Comparison of ENCODE assay signal across 19 cellular contexts in genomic region chr3:169268942-169269460, GRCh38.
DNase-seq lines count a peak whose midpoint lies in the region; ATAC-seq, FAIRE-seq and TF ChIP-seq lines count a peak whose summit lies in the region.
"Had no signal": no experiment of that assay in that cellular context is flagged by ENCODE, and none has a peak within 500 bp of the region (broad histone marks: within the 10 kb centered on the region; RNA-seq: fewer than 3 reads in every experiment).

No MANE protein-coding gene starts in this region.

- WGBS in smooth muscle cell (ENCODE audit: low lambda C conversion rate) = 62% methylated on average over 5 of the region's 5 CpGs

- CTCF ChIA-PET in RWPE1 (lab: Yijun Ruan, JAX) = no interaction called here

- TF ChIP-seq CTCF in smooth muscle cell (IDR thresholded peaks at IDR 0.05; ENCODE audit: borderline replicate concordance, insufficient read depth, poor library complexity, severe bottlenecking) (no peak), RWPE1 (conservative IDR thresholded peaks at IDR 0.05; ENCODE audit: low read depth) (no peak)

- no peaks in the 10 kb centered on the region for H3K27me3 ChIP-seq in H7 (ENCODE audit: control insufficient read depth, insufficient read depth, low read length)
- H3K27me3 ChIP-seq in smooth muscle cell (ENCODE audit: low read depth) = no peaks in the 10 kb centered on the region

- H3K79me2 ChIP-seq in smooth muscle cell (ENCODE audit: low read depth) = no peaks in the 10 kb centered on the region

- peak; percentile 11 for DNase-seq in H7
- no peak for DNase-seq in RCC 7860 (ENCODE audit: low spot score)
- DNase-seq in kidney tubule cell (ENCODE audit: low spot score) = peak; percentile 52
- no peak for DNase-seq in smooth muscle cell (lab: John Stamatoyannopoulos, UW; ENCODE audit: unreplicated experiment)
- no peak for DNase-seq in activated CD4-positive, alpha-beta T cell treated with anti-CD3 and anti-CD28 coated beads, Interleukin-2, amount 50 U/mL, for 4 hours
- DNase-seq in RWPE1 (ENCODE audit: low spot score) = no peak
- DNase-seq: activated naive CD4-positive, alpha-beta T cell treated with Interleukin-2 at 50 U/mL for 16 hours; activated T-cell treated with anti-CD3 and anti-CD28 coated beads, Interleukin-2, amount 50 U/mL, for 4 hours; amniotic stem cell; CD4-positive, alpha-beta memory T cell; left ventricle myocardium inferior; NCI-H2227 treated with DMSO at 0.1 percent for 48 hours; SIG-M5; substantia nigra had no signal

- H3K9me3 ChIP-seq in smooth muscle cell (replicated peaks; ENCODE audit: low read depth) = no peaks in the 10 kb centered on the region
- H3K9me3 ChIP-seq: left ventricle myocardium inferior had no signal

- FAIRE-seq in RCC 7860 (lab: Jason Lieb, UNC) = peak; percentile 46
- FAIRE-seq: endometrium, GM12891, HepG2, TTC549 had no signal

- no peak overlapping the region for H3K4me2 ChIP-seq in smooth muscle cell

- H3K4me3 ChIP-seq in H7 (ENCODE audit: insufficient read depth, low read depth, low read length) (no peak overlapping the region), smooth muscle cell (peak overlapping the region; percentile 21)
- H3K4me3 ChIP-seq: left ventricle myocardium inferior had no signal

- H3F3A ChIP-seq in smooth muscle cell (ENCODE audit: low read depth) = no peaks in the 10 kb centered on the region

- no peak overlapping the region for H3K27ac ChIP-seq in smooth muscle cell (ENCODE audit: low read depth)
- H3K27ac ChIP-seq in RWPE1 = no peak overlapping the region
- H3K27ac ChIP-seq: left ventricle myocardium inferior had no signal

- H3K36me3 ChIP-seq in H7 (replicated peaks; ENCODE audit: control insufficient read depth, insufficient read depth, low read length) (no peaks in the 10 kb centered on the region), smooth muscle cell (ENCODE audit: low read depth) (no peaks in the 10 kb centered on the region)
- H3K36me3 ChIP-seq: left ventricle myocardium inferior had no signal

- peaks cover 11% of the 10 kb centered on the region for H3K4me1 ChIP-seq in smooth muscle cell (ENCODE audit: low read depth)

- no peak overlapping the region for H2AFZ ChIP-seq in smooth muscle cell (ENCODE audit: low read depth)

- no peaks in the 10 kb centered on the region for H4K20me1 ChIP-seq in smooth muscle cell (ENCODE audit: low read depth)

- POLR2A ChIA-PET in RWPE1 (lab: Yijun Ruan, JAX; ENCODE audit: low non-redundant PET) = no interaction called here

- H3K9ac ChIP-seq in smooth muscle cell (ENCODE audit: low read depth) = no peak overlapping the region

- ATAC-seq in GM19035 (IDR thresholded peaks at IDR 0.05; ENCODE audit: unreplicated experiment) = no peak
- ATAC-seq: activated T-cell treated with anti-CD3 and anti-CD28 coated beads, Interleukin-2, amount 50 U/mL, for 4 hours; HepG2 had no signal

Comparison
In these comparisons a context has a peak if more than half of its experiments do, and no peak if none do; other contexts are left out.
1. DNase-seq: peak in H7 (single experiment) and kidney tubule cell (single experiment); none in RCC 7860 (single experiment), smooth muscle cell (single experiment), activated CD4-positive, alpha-beta T cell treated with anti-CD3 and anti-CD28 coated beads, Interleukin-2, amount 50 U/mL, for 4 hours (0 of 2) and RWPE1 (single experiment).